22 cellular contexts compared by ENCODE assay signal in the genomic region with DNA sequence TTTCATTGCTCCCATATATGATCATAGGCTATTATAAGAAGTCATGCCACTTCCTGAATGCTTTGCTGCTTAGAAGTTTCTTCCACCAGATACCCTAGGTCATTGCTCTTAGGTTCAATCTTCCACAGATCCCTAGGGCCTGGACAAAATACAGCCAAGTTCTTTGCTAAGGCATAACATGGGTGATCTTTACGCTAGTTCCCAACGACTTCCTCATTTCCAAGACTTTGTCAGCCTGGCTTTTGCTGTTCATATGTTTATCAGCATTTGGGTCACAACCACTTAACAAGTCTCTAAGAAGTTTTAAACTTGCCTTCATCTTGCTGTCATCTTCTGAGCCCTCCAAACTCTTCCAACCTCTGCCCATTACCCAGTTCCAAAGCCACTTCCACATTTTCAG. TPM values are rescaled to one million over a fixed set of nuclear protein-coding genes. Genes with fewer than 3 reads are reported as not detected.
"Had no signal": no experiment of that assay in that cellular context is flagged by ENCODE, and none has a peak within 500 bp of the region (broad histone marks: within the 10 kb centered on the region; RNA-seq: fewer than 3 reads in every experiment).

No MANE protein-coding gene starts in this region.

- H3K27me3 ChIP-seq: MG63 had no signal

- DNase-seq: IMR-90, MG63, NCI-H1092 treated with DMSO at 0.1 percent for 48 hours, NCI-H1436, NCI-H187, NCI-H2029, NCI-H2081 treated with DMSO at 0.1 percent for 48 hours, NCI-H2171, NCI-H226, NCI-H446, NCI-H510A, NCI-H524 treated with DMSO at 0.1 percent for 48 hours, NCI-H69, NCI-H774, PC-3, SHP77, SK-N-SH, SW 1271 had no signal

- H3K4me2 ChIP-seq: SK-N-SH had no signal

- H3K36me3 ChIP-seq: MG63 had no signal

- ATAC-seq: Panc1, PC-3 had no signal

- H3K27ac ChIP-seq: RWPE1 had no signal

- H3K4me3 ChIP-seq: MG63 had no signal

- H3K9ac ChIP-seq: SK-N-SH had no signal

RNA-seq across cellular contexts. Expression of gene DLX3, which starts 20.1 kb away (rescaled TPM):
- total RNA-seq: HT-29, IMR-90, SK-MEL-5 had no signal
- polyA plus RNA-seq: IMR-90, SK-N-SH had no signal

RNA-seq across cellular contexts. Expression of gene DLX4, which starts 46.2 kb away (rescaled TPM):
- total RNA-seq: IMR-90 had no signal
- polyA plus RNA-seq: IMR-90 had no signal
